In the genomic region with DNA sequence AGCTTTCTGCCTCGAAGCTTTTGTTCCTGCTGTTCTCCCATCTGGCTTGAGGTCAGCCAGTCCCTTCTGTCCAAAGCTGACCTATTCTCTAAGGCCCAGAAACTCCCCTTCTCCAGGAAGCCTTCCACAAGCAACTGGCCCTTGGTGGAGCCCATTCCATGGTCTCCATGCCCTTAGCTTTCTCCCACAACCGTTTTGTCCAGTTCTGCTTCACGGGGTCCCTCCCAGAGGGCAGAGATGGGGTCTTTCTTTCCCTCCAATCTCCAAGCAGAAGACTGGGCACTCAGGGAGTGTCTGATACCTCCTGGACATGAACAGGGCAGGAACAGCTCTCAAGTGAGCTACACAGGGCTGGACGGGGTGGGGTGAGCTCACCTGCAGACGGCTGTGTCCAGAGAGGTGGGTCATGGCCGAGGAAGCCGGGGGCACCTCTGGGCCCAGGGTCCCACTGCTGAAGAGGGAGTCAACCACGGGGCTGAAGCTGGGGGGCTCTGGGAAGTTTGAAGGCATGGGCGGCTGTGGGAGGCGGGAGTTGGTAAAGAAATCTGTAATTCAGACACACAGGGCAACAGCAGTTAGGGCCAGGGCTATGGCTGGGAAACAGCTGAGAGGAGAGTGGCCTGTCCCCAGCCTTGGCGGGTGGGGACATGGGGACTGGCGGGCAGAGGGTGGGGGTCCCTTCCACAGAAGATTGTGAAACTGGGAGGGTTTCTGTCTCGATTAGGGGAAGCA, we compare ENCODE assay signal across 1 cellular context.
TF ChIP-seq lines count a peak whose summit lies in the region.

No MANE protein-coding gene starts in this region.

TF ChIP-seq in HepG2, 621 proteins besides CTCF, POLR2A, EP300 and RAD21 (continued from another document and continues in another):
- TF ChIP-seq, protein P1, sequence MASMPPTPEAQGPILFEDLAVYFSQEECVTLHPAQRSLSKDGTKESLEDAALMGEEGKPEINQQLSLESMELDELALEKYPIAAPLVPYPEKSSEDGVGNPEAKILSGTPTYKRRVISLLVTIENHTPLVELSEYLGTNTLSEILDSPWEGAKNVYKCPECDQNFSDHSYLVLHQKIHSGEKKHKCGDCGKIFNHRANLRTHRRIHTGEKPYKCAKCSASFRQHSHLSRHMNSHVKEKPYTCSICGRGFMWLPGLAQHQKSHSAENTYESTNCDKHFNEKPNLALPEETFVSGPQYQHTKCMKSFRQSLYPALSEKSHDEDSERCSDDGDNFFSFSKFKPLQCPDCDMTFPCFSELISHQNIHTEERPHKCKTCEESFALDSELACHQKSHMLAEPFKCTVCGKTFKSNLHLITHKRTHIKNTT (CRISPR knock-in tag; IDR thresholded peaks at IDR 0.05), result no peak
- TF ChIP-seq ZNF841 (CRISPR knock-in tag; IDR thresholded peaks at IDR 0.05; ENCODE audit: borderline replicate concordance) (no peak), ZNF124 (CRISPR knock-in tag; IDR thresholded peaks at IDR 0.05) (no peak), SP5 (CRISPR knock-in tag; IDR thresholded peaks at IDR 0.05; ENCODE audit: borderline replicate concordance, low read depth) (no peak), MED13 (CRISPR knock-in tag; IDR thresholded peaks at IDR 0.05) (no peak), ZNF296 (CRISPR knock-in tag; conservative IDR thresholded peaks at IDR 0.05) (no peak), ASH2L (IDR thresholded peaks at IDR 0.05; ENCODE audit: insufficient read length, low read depth, low read length) (no peak), KMT2B (CRISPR knock-in tag; IDR thresholded peaks at IDR 0.05) (no peak), GFI1 (CRISPR knock-in tag; IDR thresholded peaks at IDR 0.05; ENCODE audit: borderline replicate concordance) (no peak), DR1 (CRISPR knock-in tag; IDR thresholded peaks at IDR 0.05) (no peak), ZNF138 (CRISPR knock-in tag; IDR thresholded peaks at IDR 0.05; ENCODE audit: low read depth) (no peak), NR2C2 (CRISPR knock-in tag; IDR thresholded peaks at IDR 0.05; ENCODE audit: borderline replicate concordance) (no peak), RBAK (CRISPR knock-in tag; IDR thresholded peaks at IDR 0.05) (no peak), CCDC6 (CRISPR knock-in tag; IDR thresholded peaks at IDR 0.05) (no peak), AGO2 (optimal IDR thresholded peaks at IDR 0.05; ENCODE audit: low read depth, low read length) (peak; percentile 99), HDAC2 (CRISPR knock-in tag; IDR thresholded peaks at IDR 0.05) (no peak), ZFYVE20 (CRISPR knock-in tag; IDR thresholded peaks at IDR 0.05; ENCODE audit: borderline replicate concordance, low read depth) (no peak), EHMT2 (IDR thresholded peaks at IDR 0.05; ENCODE audit: borderline replicate concordance, low read depth, low read length) (no peak), PHB2 (IDR thresholded peaks at IDR 0.05; ENCODE audit: partially characterized antibody) (no peak), ZNF543 (CRISPR knock-in tag; IDR thresholded peaks at IDR 0.05) (no peak)
- TF ChIP-seq, protein P2, sequence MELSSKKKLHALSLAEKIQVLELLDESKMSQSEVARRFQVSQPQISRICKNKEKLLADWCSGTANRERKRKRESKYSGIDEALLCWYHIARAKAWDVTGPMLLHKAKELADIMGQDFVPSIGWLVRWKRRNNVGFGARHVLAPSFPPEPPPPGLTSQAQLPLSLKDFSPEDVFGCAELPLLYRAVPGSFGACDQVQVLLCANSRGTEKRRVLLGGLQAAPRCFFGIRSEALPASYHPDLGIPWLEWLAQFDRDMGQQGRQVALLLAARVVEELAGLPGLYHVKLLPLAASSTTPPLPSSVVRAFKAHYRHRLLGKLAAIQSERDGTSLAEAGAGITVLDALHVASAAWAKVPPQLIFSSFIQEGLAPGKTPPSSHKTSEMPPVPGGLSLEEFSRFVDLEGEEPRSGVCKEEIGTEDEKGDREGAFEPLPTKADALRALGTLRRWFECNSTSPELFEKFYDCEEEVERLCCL (CRISPR knock-in tag; IDR thresholded peaks at IDR 0.05; ENCODE audit: borderline replicate concordance), result no peak
- TF ChIP-seq, protein P3, sequence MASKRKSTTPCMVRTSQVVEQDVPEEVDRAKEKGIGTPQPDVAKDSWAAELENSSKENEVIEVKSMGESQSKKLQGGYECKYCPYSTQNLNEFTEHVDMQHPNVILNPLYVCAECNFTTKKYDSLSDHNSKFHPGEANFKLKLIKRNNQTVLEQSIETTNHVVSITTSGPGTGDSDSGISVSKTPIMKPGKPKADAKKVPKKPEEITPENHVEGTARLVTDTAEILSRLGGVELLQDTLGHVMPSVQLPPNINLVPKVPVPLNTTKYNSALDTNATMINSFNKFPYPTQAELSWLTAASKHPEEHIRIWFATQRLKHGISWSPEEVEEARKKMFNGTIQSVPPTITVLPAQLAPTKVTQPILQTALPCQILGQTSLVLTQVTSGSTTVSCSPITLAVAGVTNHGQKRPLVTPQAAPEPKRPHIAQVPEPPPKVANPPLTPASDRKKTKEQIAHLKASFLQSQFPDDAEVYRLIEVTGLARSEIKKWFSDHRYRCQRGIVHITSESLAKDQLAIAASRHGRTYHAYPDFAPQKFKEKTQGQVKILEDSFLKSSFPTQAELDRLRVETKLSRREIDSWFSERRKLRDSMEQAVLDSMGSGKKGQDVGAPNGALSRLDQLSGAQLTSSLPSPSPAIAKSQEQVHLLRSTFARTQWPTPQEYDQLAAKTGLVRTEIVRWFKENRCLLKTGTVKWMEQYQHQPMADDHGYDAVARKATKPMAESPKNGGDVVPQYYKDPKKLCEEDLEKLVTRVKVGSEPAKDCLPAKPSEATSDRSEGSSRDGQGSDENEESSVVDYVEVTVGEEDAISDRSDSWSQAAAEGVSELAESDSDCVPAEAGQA (IDR thresholded peaks at IDR 0.05; ENCODE audit: low read depth), result no peak
- TF ChIP-seq, protein P3 (CRISPR knock-in tag; IDR thresholded peaks at IDR 0.05; ENCODE audit: borderline replicate concordance), result no peak
- TF ChIP-seq, protein P4, sequence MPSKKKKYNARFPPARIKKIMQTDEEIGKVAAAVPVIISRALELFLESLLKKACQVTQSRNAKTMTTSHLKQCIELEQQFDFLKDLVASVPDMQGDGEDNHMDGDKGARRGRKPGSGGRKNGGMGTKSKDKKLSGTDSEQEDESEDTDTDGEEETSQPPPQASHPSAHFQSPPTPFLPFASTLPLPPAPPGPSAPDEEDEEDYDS (CRISPR knock-in tag; IDR thresholded peaks at IDR 0.05), result no peak
- TF ChIP-seq, protein P5, sequence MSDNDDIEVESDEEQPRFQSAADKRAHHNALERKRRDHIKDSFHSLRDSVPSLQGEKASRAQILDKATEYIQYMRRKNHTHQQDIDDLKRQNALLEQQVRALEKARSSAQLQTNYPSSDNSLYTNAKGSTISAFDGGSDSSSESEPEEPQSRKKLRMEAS (IDR thresholded peaks at IDR 0.05), result no peak; the same call in 1 of the 2 replicates
- TF ChIP-seq, protein P6, sequence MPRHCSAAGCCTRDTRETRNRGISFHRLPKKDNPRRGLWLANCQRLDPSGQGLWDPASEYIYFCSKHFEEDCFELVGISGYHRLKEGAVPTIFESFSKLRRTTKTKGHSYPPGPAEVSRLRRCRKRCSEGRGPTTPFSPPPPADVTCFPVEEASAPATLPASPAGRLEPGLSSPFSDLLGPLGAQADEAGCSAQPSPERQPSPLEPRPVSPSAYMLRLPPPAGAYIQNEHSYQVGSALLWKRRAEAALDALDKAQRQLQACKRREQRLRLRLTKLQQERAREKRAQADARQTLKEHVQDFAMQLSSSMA (CRISPR knock-in tag; IDR thresholded peaks at IDR 0.05), result no peak
- TF ChIP-seq, protein P7, sequence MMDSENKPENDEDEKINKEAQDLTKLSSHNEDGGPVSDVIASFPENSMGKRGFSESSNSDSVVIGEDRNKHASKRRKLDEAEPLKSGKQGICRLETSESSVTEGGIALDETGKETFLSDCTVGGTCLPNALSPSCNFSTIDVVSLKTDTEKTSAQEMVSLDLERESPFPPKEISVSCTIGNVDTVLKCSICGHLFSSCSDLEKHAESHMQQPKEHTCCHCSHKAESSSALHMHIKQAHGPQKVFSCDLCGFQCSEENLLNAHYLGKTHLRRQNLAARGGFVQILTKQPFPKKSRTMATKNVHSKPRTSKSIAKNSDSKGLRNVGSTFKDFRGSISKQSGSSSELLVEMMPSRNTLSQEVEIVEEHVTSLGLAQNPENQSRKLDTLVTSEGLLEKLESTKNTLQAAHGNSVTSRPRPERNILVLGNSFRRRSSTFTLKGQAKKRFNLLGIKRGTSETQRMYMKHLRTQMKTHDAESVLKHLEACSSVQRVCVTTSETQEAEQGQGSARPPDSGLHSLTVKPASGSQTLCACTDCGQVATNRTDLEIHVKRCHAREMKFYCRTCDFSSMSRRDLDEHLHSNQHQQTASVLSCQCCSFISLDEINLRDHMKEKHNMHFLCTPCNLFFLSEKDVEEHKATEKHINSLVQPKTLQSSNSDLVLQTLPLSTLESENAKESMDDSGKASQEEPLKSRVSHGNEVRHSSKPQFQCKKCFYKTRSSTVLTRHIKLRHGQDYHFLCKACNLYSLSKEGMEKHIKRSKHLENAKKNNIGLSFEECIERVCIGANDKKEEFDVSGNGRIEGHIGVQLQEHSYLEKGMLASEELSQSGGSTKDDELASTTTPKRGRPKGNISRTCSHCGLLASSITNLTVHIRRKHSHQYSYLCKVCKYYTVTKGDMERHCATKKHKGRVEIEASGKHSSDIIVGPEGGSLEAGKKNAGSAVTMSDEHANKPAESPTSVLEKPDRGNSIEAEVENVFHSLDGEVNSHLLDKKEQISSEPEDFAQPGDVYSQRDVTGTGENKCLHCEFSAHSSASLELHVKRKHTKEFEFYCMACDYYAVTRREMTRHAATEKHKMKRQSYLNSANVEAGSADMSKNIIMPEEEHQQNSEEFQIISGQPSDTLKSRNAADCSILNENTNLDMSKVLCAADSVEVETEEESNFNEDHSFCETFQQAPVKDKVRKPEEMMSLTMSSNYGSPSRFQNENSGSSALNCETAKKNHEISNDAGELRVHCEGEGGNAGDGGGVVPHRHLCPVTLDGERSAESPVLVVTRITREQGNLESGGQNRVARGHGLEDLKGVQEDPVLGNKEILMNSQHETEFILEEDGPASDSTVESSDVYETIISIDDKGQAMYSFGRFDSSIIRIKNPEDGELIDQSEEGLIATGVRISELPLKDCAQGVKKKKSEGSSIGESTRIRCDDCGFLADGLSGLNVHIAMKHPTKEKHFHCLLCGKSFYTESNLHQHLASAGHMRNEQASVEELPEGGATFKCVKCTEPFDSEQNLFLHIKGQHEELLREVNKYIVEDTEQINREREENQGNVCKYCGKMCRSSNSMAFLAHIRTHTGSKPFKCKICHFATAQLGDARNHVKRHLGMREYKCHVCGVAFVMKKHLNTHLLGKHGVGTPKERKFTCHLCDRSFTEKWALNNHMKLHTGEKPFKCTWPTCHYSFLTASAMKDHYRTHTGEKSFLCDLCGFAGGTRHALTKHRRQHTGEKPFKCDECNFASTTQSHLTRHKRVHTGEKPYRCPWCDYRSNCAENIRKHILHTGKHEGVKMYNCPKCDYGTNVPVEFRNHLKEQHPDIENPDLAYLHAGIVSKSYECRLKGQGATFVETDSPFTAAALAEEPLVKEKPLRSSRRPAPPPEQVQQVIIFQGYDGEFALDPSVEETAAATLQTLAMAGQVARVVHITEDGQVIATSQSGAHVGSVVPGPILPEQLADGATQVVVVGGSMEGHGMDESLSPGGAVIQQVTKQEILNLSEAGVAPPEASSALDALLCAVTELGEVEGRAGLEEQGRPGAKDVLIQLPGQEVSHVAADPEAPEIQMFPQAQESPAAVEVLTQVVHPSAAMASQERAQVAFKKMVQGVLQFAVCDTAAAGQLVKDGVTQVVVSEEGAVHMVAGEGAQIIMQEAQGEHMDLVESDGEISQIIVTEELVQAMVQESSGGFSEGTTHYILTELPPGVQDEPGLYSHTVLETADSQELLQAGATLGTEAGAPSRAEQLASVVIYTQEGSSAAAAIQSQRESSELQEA (CRISPR knock-in tag; IDR thresholded peaks at IDR 0.05; ENCODE audit: not compliant biosample characterization), result no peak
- TF ChIP-seq, protein P8, sequence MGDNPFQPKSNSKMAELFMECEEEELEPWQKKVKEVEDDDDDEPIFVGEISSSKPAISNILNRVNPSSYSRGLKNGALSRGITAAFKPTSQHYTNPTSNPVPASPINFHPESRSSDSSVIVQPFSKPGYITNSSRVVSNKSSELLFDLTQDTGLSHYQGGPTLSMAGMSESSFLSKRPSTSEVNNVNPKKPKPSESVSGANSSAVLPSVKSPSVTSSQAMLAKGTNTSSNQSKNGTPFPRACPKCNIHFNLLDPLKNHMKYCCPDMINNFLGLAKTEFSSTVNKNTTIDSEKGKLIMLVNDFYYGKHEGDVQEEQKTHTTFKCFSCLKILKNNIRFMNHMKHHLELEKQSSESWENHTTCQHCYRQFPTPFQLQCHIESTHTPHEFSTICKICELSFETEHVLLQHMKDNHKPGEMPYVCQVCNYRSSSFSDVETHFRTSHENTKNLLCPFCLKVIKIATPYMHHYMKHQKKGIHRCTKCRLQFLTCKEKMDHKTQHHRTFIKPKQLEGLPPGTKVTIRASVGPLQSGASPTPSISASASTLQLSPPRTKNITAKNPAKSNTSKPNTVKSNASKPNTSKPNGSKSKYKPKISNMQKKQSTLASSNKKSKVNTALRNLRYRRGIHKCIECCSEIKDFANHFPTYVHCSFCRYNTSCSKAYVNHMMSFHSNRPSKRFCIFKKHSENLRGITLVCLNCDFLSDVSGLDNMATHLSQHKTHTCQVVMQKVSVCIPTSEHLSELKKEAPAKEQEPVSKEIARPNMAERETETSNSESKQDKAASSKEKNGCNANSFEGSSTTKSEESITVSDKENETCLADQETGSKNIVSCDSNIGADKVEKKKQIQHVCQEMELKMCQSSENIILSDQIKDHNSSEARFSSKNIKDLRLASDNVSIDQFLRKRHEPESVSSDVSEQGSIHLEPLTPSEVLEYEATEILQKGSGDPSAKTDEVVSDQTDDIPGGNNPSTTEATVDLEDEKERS (CRISPR knock-in tag; IDR thresholded peaks at IDR 0.05), result no peak
- TF ChIP-seq, protein P9, sequence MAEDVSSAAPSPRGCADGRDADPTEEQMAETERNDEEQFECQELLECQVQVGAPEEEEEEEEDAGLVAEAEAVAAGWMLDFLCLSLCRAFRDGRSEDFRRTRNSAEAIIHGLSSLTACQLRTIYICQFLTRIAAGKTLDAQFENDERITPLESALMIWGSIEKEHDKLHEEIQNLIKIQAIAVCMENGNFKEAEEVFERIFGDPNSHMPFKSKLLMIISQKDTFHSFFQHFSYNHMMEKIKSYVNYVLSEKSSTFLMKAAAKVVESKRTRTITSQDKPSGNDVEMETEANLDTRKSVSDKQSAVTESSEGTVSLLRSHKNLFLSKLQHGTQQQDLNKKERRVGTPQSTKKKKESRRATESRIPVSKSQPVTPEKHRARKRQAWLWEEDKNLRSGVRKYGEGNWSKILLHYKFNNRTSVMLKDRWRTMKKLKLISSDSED (CRISPR knock-in tag; IDR thresholded peaks at IDR 0.05), result no peak
